In the genomic region with DNA sequence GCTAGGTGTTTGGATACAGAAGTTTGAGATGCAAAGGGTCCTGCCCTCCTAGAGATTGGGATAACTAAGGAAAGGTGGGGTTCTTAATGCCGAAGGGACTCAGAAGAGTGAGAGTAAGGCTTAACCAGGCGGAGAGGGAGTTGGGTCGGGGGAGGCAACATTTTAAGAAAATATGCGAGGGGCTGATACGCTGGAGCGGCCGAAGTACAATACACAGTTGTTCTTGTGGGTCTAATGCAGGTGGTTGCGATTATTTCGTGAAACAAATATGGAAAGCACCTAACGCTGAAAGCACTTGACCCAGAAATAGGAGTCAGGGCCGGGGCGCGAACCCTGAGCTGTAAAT, we compare ENCODE assay signal across 8 cellular contexts. TPM values are rescaled to one million over a fixed set of nuclear protein-coding genes. Genes with fewer than 3 reads are reported as not detected.
DNase-seq lines count a peak whose midpoint lies in the region; ATAC-seq and TF ChIP-seq lines count a peak whose summit lies in the region.

No MANE protein-coding gene starts in this region.

- H3K79me2 ChIP-seq in Loucy (ENCODE audit: insufficient read depth, low read length), result peaks cover 43% of the 10 kb centered on the region

- peak overlapping the region; percentile 100 for H3K4me3 Mint-ChIP-seq in osteocyte (ENCODE audit: unreplicated experiment)

- H3K4me1 Mint-ChIP-seq in osteocyte (ENCODE audit: unreplicated experiment), result peaks cover 34% of the 10 kb centered on the region

- no peaks in the 10 kb centered on the region for H3F3A ChIP-seq in Loucy (ENCODE audit: low read depth)

- H3K27ac Mint-ChIP-seq in osteocyte (ENCODE audit: unreplicated experiment), result peak overlapping the region; percentile 98

- peak overlapping the region; percentile 88 to 97 (median 92) for H3K27ac ChIP-seq in heart left ventricle

- ATAC-seq in heart left ventricle, result peak in 1 of 4 donors; percentile 5
- ATAC-seq in Right ventricle myocardium superior (ENCODE audit: poor library complexity), result no peak
- no peak for ATAC-seq in HG03469 (IDR thresholded peaks at IDR 0.05; ENCODE audit: unreplicated experiment)

- H3K4me3 ChIP-seq in heart left ventricle, result peak overlapping the region; percentile 56 to 89 (median 76)
- H3K4me3 ChIP-seq in Loucy (ENCODE audit: low read length, poor library complexity, severe bottlenecking), result peak overlapping the region; percentile 95
- H3K4me3 ChIP-seq in endocrine pancreas (ENCODE audit: control insufficient read depth, insufficient read depth, low read length), result peak overlapping the region; percentile 99

- 11 to 12% (median 11%) methylated on average over 13 of the region's 13 CpGs for WGBS in heart left ventricle, 4 donors

- H4K20me1 ChIP-seq in Loucy (ENCODE audit: insufficient read depth, low read length, poor library complexity, severe bottlenecking), result peaks cover 37% of the 10 kb centered on the region

- peaks cover 13% of the 10 kb centered on the region for H3K36me3 Mint-ChIP-seq in osteocyte (ENCODE audit: unreplicated experiment)

- H3K4me1 ChIP-seq in heart left ventricle, result peaks cover 4 to 47% (median 33%) of the 10 kb centered on the region in 12 donors
- peaks cover 38% of the 10 kb centered on the region for H3K4me1 ChIP-seq in Loucy (ENCODE audit: insufficient read depth, low read length, poor library complexity, severe bottlenecking)
- H3K4me1 ChIP-seq in endocrine pancreas (ENCODE audit: control insufficient read depth, insufficient read depth, low read length), result peaks cover 24% of the 10 kb centered on the region

- H3K27me3 ChIP-seq in heart left ventricle (no peaks in the 10 kb centered on the region), Loucy (ENCODE audit: insufficient read depth, low read length, poor library complexity, severe bottlenecking) (peaks cover 37% of the 10 kb centered on the region), endocrine pancreas (ENCODE audit: control insufficient read depth, insufficient read depth, low read length) (no peaks in the 10 kb centered on the region)

- DNase-seq in heart left ventricle (no peak), Right ventricle myocardium superior (no peak), osteocyte (ENCODE audit: extremely low spot score, unreplicated experiment) (no peak), SK-N-DZ (ENCODE audit: low spot score) (no peak), OCI-M2 (lab: John Stamatoyannopoulos, UW; ENCODE audit: unreplicated experiment) (no peak)

- no peaks in the 10 kb centered on the region for H3K9me2 ChIP-seq in Loucy (replicated peaks; ENCODE audit: low read depth, low read length)

- no peaks in the 10 kb centered on the region for H3K9me3 Mint-ChIP-seq in osteocyte (ENCODE audit: unreplicated experiment)

- no peaks in the 10 kb centered on the region for H3K27me3 Mint-ChIP-seq in osteocyte (ENCODE audit: unreplicated experiment)

- peak overlapping the region; percentile 93 for H2AFZ ChIP-seq in Loucy (ENCODE audit: low read length)

- H3K4me2 ChIP-seq in Loucy (ENCODE audit: low read depth, low read length, poor library complexity, severe bottlenecking), result peak overlapping the region; percentile 93

- TF ChIP-seq CTCF in heart left ventricle (IDR thresholded peaks at IDR 0.05) (no peak), Loucy (conservative IDR thresholded peaks at IDR 0.05; ENCODE audit: low read length) (no peak), osteocyte (IDR thresholded peaks at IDR 0.05) (no peak)

- H3K36me3 ChIP-seq in heart left ventricle (peaks cover 0 to 23% (median 11%) of the 10 kb centered on the region in 9 donors), Loucy (ENCODE audit: insufficient read depth, low read length) (no peaks in the 10 kb centered on the region), endocrine pancreas (ENCODE audit: control insufficient read depth, insufficient read depth, low read length) (no peaks in the 10 kb centered on the region)

- no peaks in the 10 kb centered on the region for H3K9me3 ChIP-seq in heart left ventricle
- no peaks in the 10 kb centered on the region for H3K9me3 ChIP-seq in Loucy (ENCODE audit: insufficient read depth, low read depth, low read length)
- no peaks in the 10 kb centered on the region for H3K9me3 ChIP-seq in endocrine pancreas (ENCODE audit: control insufficient read depth, low read length)

- H3K9ac ChIP-seq in Loucy (ENCODE audit: low read depth, low read length, poor library complexity, severe bottlenecking) (peak overlapping the region; percentile 83), endocrine pancreas (ENCODE audit: control insufficient read depth, insufficient read depth, low read length) (peak overlapping the region; percentile 63)

- intact Hi-C loops in heart left ventricle (cut with DNase I), result loop anchor here in 6 of 10 donors (1.0 to 10.0 kb wide), 7 partner anchors 44 to 624 kb away; partner anchors contain the start of genes FOSL2 (in 3 of the 6), BABAM2 (in 2 of the 6) and RBKS (in 2 of the 6)
- intact Hi-C loops in Right ventricle myocardium superior (cut with DNase I), result loop anchor here (10.0 kb wide), 2 partner anchors 114 to 624 kb away; partner anchors contain the start of gene FOSL2

- TF ChIP-seq POLR2A in heart left ventricle (IDR thresholded peaks at IDR 0.05), result no peak

RNA-seq across cellular contexts. Expression of gene MRPL33, which starts 0.3 kb away (rescaled TPM):
- 100 to 1,000 TPM; 163 to 503 (median 305) TPM for total RNA-seq in heart left ventricle
- polyA plus RNA-seq in heart left ventricle, result 100 to 1,000 TPM; 177 to 901 TPM
- total RNA-seq in Right ventricle myocardium superior, result 356 TPM
- total RNA-seq in osteocyte, result 43.5 and 51.6 TPM in 2 replicates
- 143 and 205 TPM in 2 replicates for polyA plus RNA-seq in SK-N-DZ (2014; cell fraction: cytosol; rRNA removed)
- polyA plus RNA-seq in SK-N-DZ (2014; cell fraction: nucleus; rRNA removed), result 114 and 131 TPM in 2 replicates
